18 cellular contexts compared by ENCODE assay signal in the genomic region with DNA sequence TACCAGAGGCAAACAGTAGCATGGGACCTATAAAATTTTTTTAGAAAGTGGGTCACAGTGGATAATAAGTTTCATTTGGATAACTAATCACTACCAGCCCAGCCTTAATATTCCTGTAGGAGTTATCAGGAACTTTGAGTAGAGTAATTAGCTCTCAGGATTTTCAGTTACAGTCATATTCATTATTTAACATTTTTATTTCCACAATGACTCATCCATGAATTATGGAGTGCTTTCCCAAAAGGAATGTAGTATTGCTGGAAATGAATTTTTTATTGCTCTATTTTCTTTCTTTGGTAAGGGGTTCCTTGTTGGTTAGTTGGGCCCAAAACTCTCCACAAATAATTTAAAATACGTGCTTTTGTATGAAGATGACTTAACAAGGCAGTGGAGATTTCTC. TPM values are rescaled to one million over a fixed set of nuclear protein-coding genes. Genes with fewer than 3 reads are reported as not detected.
DNase-seq lines count a peak whose midpoint lies in the region; ATAC-seq and TF ChIP-seq lines count a peak whose summit lies in the region.
"Had no signal": no experiment of that assay in that cellular context is flagged by ENCODE, and none has a peak within 500 bp of the region (broad histone marks: within the 10 kb centered on the region; RNA-seq: fewer than 3 reads in every experiment).

No MANE protein-coding gene starts in this region.

- intact Hi-C loops in Caco-2 (cut with micrococcal nuclease; ENCODE audit: unreplicated experiment): no loop called here

- in situ Hi-C loops in GM23248 (cut with MboI): no loop called here

- H3K27me3 ChIP-seq in GM23248 (replicated peaks; ENCODE audit: insufficient read depth) (no peaks in the 10 kb centered on the region), SJSA1 (replicated peaks) (no peaks in the 10 kb centered on the region), thoracic aorta (replicated peaks; ENCODE audit: insufficient read depth) (no peaks in the 10 kb centered on the region), Caco-2 (replicated peaks; ENCODE audit: control insufficient read depth, insufficient read depth, low read length) (no peaks in the 10 kb centered on the region)
- H3K27me3 ChIP-seq: heart right ventricle, suprapubic skin had no signal

- no TSS peak for BruUV-seq in Caco-2 (replicated peaks; lab: Mats Ljungman, UMichigan)

- H3K36me3 ChIP-seq in GM23248 (ENCODE audit: low read depth): no peaks in the 10 kb centered on the region
- H3K36me3 ChIP-seq in SJSA1: no peaks in the 10 kb centered on the region
- H3K36me3 ChIP-seq in thoracic aorta: no peaks in the 10 kb centered on the region
- no peaks in the 10 kb centered on the region; the same call in 1 of the 2 replicates for H3K36me3 ChIP-seq in Caco-2 (ENCODE audit: control insufficient read depth, insufficient read depth, low read length)
- H3K36me3 ChIP-seq: heart right ventricle, left ventricle myocardium inferior, suprapubic skin had no signal

- no peaks in the 10 kb centered on the region for H3K9me3 ChIP-seq in GM23248 (ENCODE audit: low read depth)
- H3K9me3 ChIP-seq in SJSA1 (replicated peaks): no peaks in the 10 kb centered on the region
- no peaks in the 10 kb centered on the region for H3K9me3 ChIP-seq in thoracic aorta
- H3K9me3 ChIP-seq in Caco-2: no peaks in the 10 kb centered on the region
- H3K9me3 ChIP-seq: heart right ventricle, left ventricle myocardium inferior, suprapubic skin had no signal

- no peak overlapping the region for H3K4me3 ChIP-seq in GM23248
- H3K4me3 ChIP-seq in SJSA1: no peak overlapping the region
- no peak overlapping the region for H3K4me3 ChIP-seq in thoracic aorta
- H3K4me3 ChIP-seq in Caco-2 (ENCODE audit: low read depth, low read length): no peak overlapping the region
- H3K4me3 ChIP-seq: GM12878, heart right ventricle, left ventricle myocardium inferior, suprapubic skin had no signal

- H4K20me1 ChIP-seq in GM23248 (ENCODE audit: insufficient read depth): no peaks in the 10 kb centered on the region

- peak; percentile 63 for DNase-seq in GM23248
- DNase-seq in SJSA1 (ENCODE audit: low read depth in 1 of 2, low spot score in 2 of 2): peak in 1 of 2 experiments; percentile 37
- DNase-seq in fibroblast of peridontal ligament (ENCODE audit: extremely low read depth): peak; percentile 62
- DNase-seq in thoracic aorta (ENCODE audit: low spot score): no peak
- DNase-seq in NCI-H345 treated with DMSO at 0.1 percent for 48 hours (lab: John Stamatoyannopoulos, UW; ENCODE audit: unreplicated experiment): no peak
- no peak for DNase-seq in SIG-M5 (lab: John Stamatoyannopoulos, UW)
- DNase-seq in Caco-2: no peak
- DNase-seq: activated B cell treated with CpG ODN at 0.5 μM for 24 hours; activated CD8-positive, alpha-beta memory T cell treated with anti-CD3 and anti-CD28 coated beads, Interleukin-2, amount 50 U/mL, for 48 hours; activated naive CD8-positive, alpha-beta T cell treated with anti-CD3 and anti-CD28 coated beads, Interleukin-2, amount 10 ng/mL, durations not matched to agents 7 days and 5 days; heart right ventricle; left ventricle myocardium inferior; MM.1S; NCI-H2171 had no signal

- no peak overlapping the region for H2AFZ ChIP-seq in GM23248

- H3K9ac ChIP-seq in GM23248: no peak overlapping the region

- peaks cover 25% of the 10 kb centered on the region for H3K4me1 ChIP-seq in GM23248 (ENCODE audit: insufficient read depth)
- H3K4me1 ChIP-seq in SJSA1 (replicated peaks): peaks cover 13% of the 10 kb centered on the region
- H3K4me1 ChIP-seq in thoracic aorta (ENCODE audit: control insufficient read depth in 1 of 2, low read depth in 2 of 2): peaks cover 3 to 16% of the 10 kb centered on the region in 2 donors
- H3K4me1 ChIP-seq in Caco-2: no peaks in the 10 kb centered on the region

- H3K27ac Mint-ChIP-seq in Caco-2 (ENCODE audit: unreplicated experiment): no peak overlapping the region
- H3K27ac Mint-ChIP-seq: activated B cell treated with CpG ODN at 0.5 μM for 24 hours; activated naive CD8-positive, alpha-beta T cell treated with anti-CD3 and anti-CD28 coated beads, Interleukin-2, amount 10 ng/mL, durations not matched to agents 7 days and 5 days; nephron had no signal

- 0 out of 2 replicates have a peak overlapping the region, but pooled peaks have one; percentile 11 for H3K27ac ChIP-seq in GM23248
- peak overlapping the region; percentile 36 for H3K27ac ChIP-seq in SJSA1
- H3K27ac ChIP-seq in thoracic aorta: no peak overlapping the region
- H3K27ac ChIP-seq: heart right ventricle, HL-60, left ventricle myocardium inferior, suprapubic skin had no signal

- 98 to 100% methylated on average over 1 of the region's 1 CpG for WGBS in GM23248 (ENCODE audit: low coverage in 1 of 2, low lambda C conversion rate in 2 of 2, missing lambda C conversion rate in 2 of 2), 2 experiments

- CTCF ChIA-PET in Caco-2 (lab: Charles Lee): no interaction called here

- TF ChIP-seq CTCF in thoracic aorta (IDR thresholded peaks at IDR 0.05) (no peak), Caco-2 (IDR thresholded peaks at IDR 0.05; ENCODE audit: insufficient read depth in 1 of 2, low read depth in 1 of 2, low read length in 1 of 2, severe bottlenecking in 1 of 2, unreplicated experiment in 1 of 2) (no peak)

- no peaks in the 10 kb centered on the region for H3K9me3 Mint-ChIP-seq in Caco-2 (ENCODE audit: unreplicated experiment)
- H3K9me3 Mint-ChIP-seq: activated B cell treated with CpG ODN at 0.5 μM for 24 hours; activated naive CD8-positive, alpha-beta T cell treated with anti-CD3 and anti-CD28 coated beads, Interleukin-2, amount 10 ng/mL, durations not matched to agents 7 days and 5 days; nephron had no signal

- H3K36me3 Mint-ChIP-seq in Caco-2 (ENCODE audit: insufficient read depth, unreplicated experiment): peaks cover 6% of the 10 kb centered on the region

- peaks cover 7% of the 10 kb centered on the region for H3K4me1 Mint-ChIP-seq in Caco-2 (ENCODE audit: low read depth, unreplicated experiment)

- no peaks in the 10 kb centered on the region for H3K27me3 Mint-ChIP-seq in Caco-2 (ENCODE audit: insufficient read depth, unreplicated experiment)
- H3K27me3 Mint-ChIP-seq: activated B cell treated with CpG ODN at 0.5 μM for 24 hours; activated naive CD8-positive, alpha-beta T cell treated with anti-CD3 and anti-CD28 coated beads, Interleukin-2, amount 10 ng/mL, durations not matched to agents 7 days and 5 days had no signal

- peak overlapping the region; percentile 41 for H3K4me2 ChIP-seq in GM23248 (ENCODE audit: unreplicated experiment)

- POLR2A ChIA-PET in Caco-2 (lab: Charles Lee): no interaction called here

- H3K4me3 Mint-ChIP-seq in Caco-2 (ENCODE audit: unreplicated experiment): no peak overlapping the region
- H3K4me3 Mint-ChIP-seq: activated B cell treated with CpG ODN at 0.5 μM for 24 hours; activated naive CD8-positive, alpha-beta T cell treated with anti-CD3 and anti-CD28 coated beads, Interleukin-2, amount 10 ng/mL, durations not matched to agents 7 days and 5 days; nephron had no signal

- no peaks in the 10 kb centered on the region for H3K9me2 ChIP-seq in GM23248 (ENCODE audit: insufficient read depth)

- H3K79me2 ChIP-seq in GM23248 (ENCODE audit: insufficient read depth): peaks cover 88% of the 10 kb centered on the region

- peak; percentile 28 for ATAC-seq in thoracic aorta (ENCODE audit: insufficient number of reproducible peaks, low FRiP score, low read depth)
- ATAC-seq: GM12878, heart right ventricle had no signal

- H3F3A ChIP-seq in GM23248 (ENCODE audit: insufficient read depth): no peaks in the 10 kb centered on the region

RNA-seq across cellular contexts. Expression of a gene that starts 53.7 kb away (rescaled TPM):
- 23.3 and 26.4 TPM in 2 replicates for total RNA-seq in GM23248 (2014; rRNA removed; shearing (Covaris generic))
- 20.5 and 21.5 TPM in 2 replicates for polyA plus RNA-seq in GM23248 (2016; fragmentation: Nextera tagmentation; extraction: Ambion mirVana)
- 19.7 and 27.6 TPM in 2 replicates for total RNA-seq in SJSA1 (2014; rRNA removed; shearing (Covaris generic))
- total RNA-seq in thoracic aorta (10 to 100 TPM; 45.8 to 80.0 TPM), Caco-2 (2022) (88.4 and 111 TPM in 2 replicates)

Comparison
In these comparisons a context has a peak if more than half of its experiments do, and no peak if none do; other contexts are left out.
1. DNase-seq: peak in GM23248 (single experiment) and fibroblast of peridontal ligament (single experiment); none in thoracic aorta (single experiment), NCI-H345 treated with DMSO at 0.1 percent for 48 hours (single experiment), SIG-M5 (single experiment) and Caco-2 (0 of 2).
2. H3K27ac ChIP-seq: peak in GM23248 (single experiment) and SJSA1 (single experiment); none in thoracic aorta (0 of 2).